ENCODE assay signal across 22 cellular contexts in genomic region chr2:1516798-1517060, GRCh38.
"Had no signal": no experiment of that assay in that cellular context is flagged by ENCODE, and none has a peak within 500 bp of the region (broad histone marks: within the 10 kb centered on the region; RNA-seq: fewer than 3 reads in every experiment).

No MANE protein-coding gene starts in this region.

- H3K4me2 ChIP-seq: smooth muscle cell had no signal

- H3K4me3 Mint-ChIP-seq: activated CD4-positive, alpha-beta memory T cell treated with anti-CD3 and anti-CD28 coated beads for 36 hours; activated T-cell treated with anti-CD3 and anti-CD28 coated beads, Interleukin-2, amount 50 U/mL, for 4 hours; activated T-helper 17 cell treated with anti-CD3 and anti-CD28 coated beads, Interleukin-2, amount 50 U/mL, for 72 hours; nephron had no signal

- H3K27me3 Mint-ChIP-seq: activated CD4-positive, alpha-beta memory T cell treated with anti-CD3 and anti-CD28 coated beads for 36 hours; activated T-helper 17 cell treated with anti-CD3 and anti-CD28 coated beads, Interleukin-2, amount 50 U/mL, for 72 hours had no signal

- H3K36me3 ChIP-seq: neutrophil, transverse colon had no signal

- H3K4me3 ChIP-seq: coronary artery, dorsolateral prefrontal cortex, mucosa of descending colon, smooth muscle cell, testis, transverse colon had no signal

- DNase-seq: activated CD4-positive, alpha-beta memory T cell treated with anti-CD3 and anti-CD28 coated beads for 36 hours; activated CD4-positive, alpha-beta T cell treated with anti-CD3 and anti-CD28 coated beads for 4 hours; activated CD8-positive, alpha-beta memory T cell treated with anti-CD3 and anti-CD28 coated beads, Interleukin-2, amount 50 U/mL, for 48 hours; activated gamma-delta T cell treated with Interleukin-2 at 50 U/mL for 16 hours; activated T-cell treated with anti-CD3 and anti-CD28 coated beads, Interleukin-2, amount 50 U/mL, for 4 hours; cerebellar nuclear complex; dorsolateral prefrontal cortex; effector memory CD4-positive, alpha-beta T cell; left ventricle myocardium superior; mucosa of descending colon; retina; stimulated activated naive CD4-positive, alpha-beta T cell treated with Interleukin-2 at 50 U/mL for 16 hours; T-helper 1 cell; testis; transverse colon had no signal

- H3K27ac Mint-ChIP-seq: activated CD4-positive, alpha-beta memory T cell treated with anti-CD3 and anti-CD28 coated beads for 36 hours; activated naive CD4-positive, alpha-beta T cell treated with anti-CD3 and anti-CD28 coated beads, Interleukin-2, amount 50 U/mL, for 72 hours; activated T-helper 17 cell treated with anti-CD3 and anti-CD28 coated beads, Interleukin-2, amount 50 U/mL, for 72 hours; nephron; progenitor cell of endocrine pancreas had no signal

- H3K27me3 ChIP-seq: neutrophil, testis, transverse colon had no signal

- H3K4me1 ChIP-seq: testis, transverse colon had no signal

- H3K27ac ChIP-seq: coronary artery, dorsolateral prefrontal cortex, neutrophil, testis, transverse colon had no signal

- H3K9me3 Mint-ChIP-seq: activated CD4-positive, alpha-beta memory T cell treated with anti-CD3 and anti-CD28 coated beads for 36 hours; activated naive CD4-positive, alpha-beta T cell treated with anti-CD3 and anti-CD28 coated beads, Interleukin-2, amount 50 U/mL, for 72 hours; activated T-cell treated with anti-CD3 and anti-CD28 coated beads, Interleukin-2, amount 50 U/mL, for 4 hours; activated T-helper 17 cell treated with anti-CD3 and anti-CD28 coated beads, Interleukin-2, amount 50 U/mL, for 72 hours; nephron had no signal

- H3K36me3 Mint-ChIP-seq: activated CD4-positive, alpha-beta memory T cell treated with anti-CD3 and anti-CD28 coated beads for 36 hours; activated naive CD4-positive, alpha-beta T cell treated with anti-CD3 and anti-CD28 coated beads, Interleukin-2, amount 50 U/mL, for 72 hours had no signal

- ATAC-seq: activated naive CD4-positive, alpha-beta T cell treated with anti-CD3 and anti-CD28 coated beads, Interleukin-2, amount 50 U/mL, for 72 hours; activated T-cell treated with anti-CD3 and anti-CD28 coated beads, Interleukin-2, amount 50 U/mL, for 4 hours; activated T-helper 17 cell treated with anti-CD3 and anti-CD28 coated beads, Interleukin-2, amount 50 U/mL, for 72 hours; left ventricle myocardium superior; mucosa of descending colon had no signal

- H3K9me3 ChIP-seq: mucosa of descending colon, neutrophil, testis, transverse colon had no signal
